In genomic region chr16:30377050-30377811, GRCh38 we compare ENCODE assay signal across 9 cellular contexts. TPM values are rescaled to one million over a fixed set of nuclear protein-coding genes. Genes with fewer than 3 reads are reported as not detected.
DNase-seq lines count a peak whose midpoint lies in the region; ATAC-seq and TF ChIP-seq lines count a peak whose summit lies in the region.
"Had no signal": no experiment of that assay in that cellular context is flagged by ENCODE, and none has a peak within 500 bp of the region (broad histone marks: within the 10 kb centered on the region; RNA-seq: fewer than 3 reads in every experiment).

No MANE protein-coding gene starts in this region.

- H3K9me3 Mint-ChIP-seq in CD4-positive, alpha-beta memory T cell, result peaks cover 0 to 5% (median 0%) of the 10 kb centered on the region in 8 donors
- no peaks in the 10 kb centered on the region for H3K9me3 Mint-ChIP-seq in naive thymus-derived CD4-positive, alpha-beta T cell

- H3K36me3 ChIP-seq in CD4-positive, alpha-beta memory T cell (ENCODE audit: insufficient read depth, low read length), result peaks cover 6% of the 10 kb centered on the region
- H3K36me3 ChIP-seq in naive thymus-derived CD4-positive, alpha-beta T cell (ENCODE audit: control insufficient read depth in 2 of 3, insufficient read depth in 3 of 3, low read length in 3 of 3), result peaks cover 0 to 13% (median 3%) of the 10 kb centered on the region in 3 experiments

- H3K9me3 ChIP-seq in CD4-positive, alpha-beta memory T cell (ENCODE audit: control insufficient read depth in 1 of 2, low read length in 2 of 2), result no peaks in the 10 kb centered on the region
- no peaks in the 10 kb centered on the region for H3K9me3 ChIP-seq in naive thymus-derived CD4-positive, alpha-beta T cell (ENCODE audit: control insufficient read depth in 2 of 3, low read length in 3 of 3)

- H3K4me1 Mint-ChIP-seq in CD4-positive, alpha-beta memory T cell, result peaks cover 28 to 58% (median 44%) of the 10 kb centered on the region in 4 donors
- H3K4me1 Mint-ChIP-seq in naive thymus-derived CD4-positive, alpha-beta T cell, result peaks cover 25 to 54% (median 39%) of the 10 kb centered on the region in 7 donors

- no peak for TF ChIP-seq CTCF in LNCaP clone FGC (IDR thresholded peaks at IDR 0.05; ENCODE audit: control insufficient read depth, extremely low read depth, insufficient read depth)

- POLR2A ChIA-PET in CD4-positive, alpha-beta memory T cell (lab: Charles Lee; ENCODE audit: partially characterized antibody), result interaction anchor here (0.5 to 11.2 kb wide), 21 partner anchors 9 to 714 kb away, joined by 3 to 540 read pairs (median 5); partner anchors contain the start of genes ALDOA, CD2BP2, CORO1A and DCTPP1
- POLR2A ChIA-PET in naive thymus-derived CD4-positive, alpha-beta T cell (lab: Charles Lee), result interaction anchor here (0.6 to 10.9 kb wide), 17 partner anchors 9 to 371 kb away, joined by 3 to 254 read pairs (median 5); partner anchors contain the start of genes ALDOA, CD2BP2, CORO1A and DCTPP1

- DNase-seq in CD4-positive, alpha-beta memory T cell, result no peak
- DNase-seq in LNCaP clone FGC (ENCODE audit: low read depth) (no peak), caudate nucleus (lab: John Stamatoyannopoulos, UW) (peak in 2 of 61 donors; percentile 32 to 57), NCI-H2227 (lab: John Stamatoyannopoulos, UW; ENCODE audit: unreplicated experiment) (no peak), NCI-H2081 treated with DMSO at 0.1 percent for 48 hours (lab: John Stamatoyannopoulos, UW) (no peak)
- no peak for DNase-seq in naive thymus-derived CD4-positive, alpha-beta T cell

- peaks cover 12 to 29% of the 10 kb centered on the region in 2 donors for H3K36me3 Mint-ChIP-seq in CD4-positive, alpha-beta memory T cell
- H3K36me3 Mint-ChIP-seq in naive thymus-derived CD4-positive, alpha-beta T cell, result peaks cover 4 to 23% (median 5%) of the 10 kb centered on the region in 5 donors

- CTCF ChIA-PET in CD4-positive, alpha-beta memory T cell (lab: Charles Lee; ENCODE audit: partially characterized antibody), result no interaction called here
- CTCF ChIA-PET in naive thymus-derived CD4-positive, alpha-beta T cell (lab: Charles Lee), result interaction anchor here (1.0 to 2.0 kb wide), 2 partner anchors 33 to 41 kb away, joined by 5 to 6 read pairs; no protein-coding TSS in a partner anchor

- H3K27me3 Mint-ChIP-seq in CD4-positive, alpha-beta memory T cell, result no peaks in the 10 kb centered on the region
- no peaks in the 10 kb centered on the region for H3K27me3 Mint-ChIP-seq in naive thymus-derived CD4-positive, alpha-beta T cell

- no peaks in the 10 kb centered on the region for H3K27me3 ChIP-seq in CD4-positive, alpha-beta memory T cell (ENCODE audit: insufficient read depth, low read length)
- H3K27me3 ChIP-seq in naive thymus-derived CD4-positive, alpha-beta T cell (ENCODE audit: control insufficient read depth in 2 of 2, insufficient read depth in 2 of 2, low read length in 2 of 2), result no peaks in the 10 kb centered on the region

- peak overlapping the region; percentile 48 to 78 for H3K4me3 ChIP-seq in CD4-positive, alpha-beta memory T cell (ENCODE audit: low read length in 2 of 2)
- H3K4me3 ChIP-seq in LNCaP clone FGC (ENCODE audit: low read depth, low read length), result peak overlapping the region; percentile 80
- H3K4me3 ChIP-seq in naive thymus-derived CD4-positive, alpha-beta T cell (ENCODE audit: low read length), result peak overlapping the region; percentile 85

- intact Hi-C loops in CD4-positive, alpha-beta memory T cell (cut with micrococcal nuclease), result loop anchor here (5.0 kb wide), 1 partner anchor 570 kb away; the partner anchor contains the start of gene MAZ
- intact Hi-C loops in naive thymus-derived CD4-positive, alpha-beta T cell (cut with micrococcal nuclease), result loop anchor here in 1 of 2 donors (5.0 to 10.0 kb wide), 3 partner anchors 180 to 548 kb away; partner anchors contain the start of genes FBXL19, TBX6, YPEL3 and ZNF764

- peak overlapping the region; percentile 97 to 100 (median 100) for H3K27ac Mint-ChIP-seq in CD4-positive, alpha-beta memory T cell
- H3K27ac Mint-ChIP-seq in naive thymus-derived CD4-positive, alpha-beta T cell, result peak overlapping the region; percentile 98 to 100 (median 100)

- H3K4me1 ChIP-seq in CD4-positive, alpha-beta memory T cell (ENCODE audit: insufficient read depth, low read length), result peaks cover 60% of the 10 kb centered on the region
- peaks cover 43 to 52% of the 10 kb centered on the region in 2 donors for H3K4me1 ChIP-seq in naive thymus-derived CD4-positive, alpha-beta T cell (ENCODE audit: control insufficient read depth in 2 of 2, insufficient read depth in 2 of 2, low read length in 2 of 2)

- peak overlapping the region; percentile 96 for H3K27ac ChIP-seq in CD4-positive, alpha-beta memory T cell (ENCODE audit: low read depth, low read length)
- peak overlapping the region; percentile 100 for H3K27ac ChIP-seq in caudate nucleus (ENCODE audit: low read depth, low read length)
- peak overlapping the region; percentile 100 for H3K27ac ChIP-seq in naive thymus-derived CD4-positive, alpha-beta T cell (ENCODE audit: low read depth, low read length)

- peak overlapping the region; percentile 91 to 100 (median 96) for H3K4me3 Mint-ChIP-seq in CD4-positive, alpha-beta memory T cell
- H3K4me3 Mint-ChIP-seq in naive thymus-derived CD4-positive, alpha-beta T cell, result peak overlapping the region; percentile 90 to 100 (median 97)

- no peak for ATAC-seq in naive thymus-derived CD4-positive, alpha-beta T cell
- no peak for ATAC-seq in HG03342 (IDR thresholded peaks at IDR 0.05; ENCODE audit: unreplicated experiment)
- no peak for ATAC-seq in HG03097 (IDR thresholded peaks at IDR 0.05; ENCODE audit: low FRiP score, unreplicated experiment)

RNA-seq across cellular contexts. Expression of gene MYL11, which starts 2.6 kb away (rescaled TPM):
- total RNA-seq in CD4-positive, alpha-beta memory T cell, result 1 to 10 TPM in 1 of 2 experiments, not detected in 1; 1.3 TPM
- polyA plus RNA-seq in CD4-positive, alpha-beta memory T cell, result 1 to 10 TPM in 1 of 2 donors, not detected in 1; 1.1 TPM
- total RNA-seq in naive thymus-derived CD4-positive, alpha-beta T cell, result 1 to 10 TPM in 2 of 5 experiments, under 1 TPM in 1, not detected in 2; 0.87 to 2.0 (median 1.6) TPM
- polyA plus RNA-seq in naive thymus-derived CD4-positive, alpha-beta T cell, result not detected
- total RNA-seq: HT1080 had no signal

RNA-seq across cellular contexts. Expression of gene SEPTIN1, which starts 5.1 kb away (rescaled TPM):
- 100 to 1,000 TPM; 198 to 206 TPM for total RNA-seq in CD4-positive, alpha-beta memory T cell
- 100 to 1,000 TPM; 210 to 212 TPM for polyA plus RNA-seq in CD4-positive, alpha-beta memory T cell
- 100 to 1,000 TPM; 176 to 355 (median 183) TPM for total RNA-seq in naive thymus-derived CD4-positive, alpha-beta T cell
- 100 to 1,000 TPM; 221 to 257 TPM for polyA plus RNA-seq in naive thymus-derived CD4-positive, alpha-beta T cell

RNA-seq across cellular contexts. Expression of gene TBC1D10B, which starts 6.9 kb away (rescaled TPM):
- total RNA-seq in CD4-positive, alpha-beta memory T cell, result 10 to 100 TPM; 47.0 to 55.3 TPM
- 10 to 100 TPM in 1 of 2 donors, 1 to 10 TPM in 1; 8.5 to 16.1 TPM for polyA plus RNA-seq in CD4-positive, alpha-beta memory T cell
- 10 to 100 TPM; 23.2 to 70.0 (median 45.2) TPM for total RNA-seq in naive thymus-derived CD4-positive, alpha-beta T cell
- polyA plus RNA-seq in naive thymus-derived CD4-positive, alpha-beta T cell, result 10 to 100 TPM in 1 of 2 donors, 1 to 10 TPM in 1; 7.6 to 13.6 TPM

RNA-seq across cellular contexts. Expression of gene ZNF48, which starts 18.0 kb away (rescaled TPM):
- 10 to 100 TPM; 15.8 to 16.7 TPM for total RNA-seq in CD4-positive, alpha-beta memory T cell
- 10 to 100 TPM in 1 of 2 donors, 1 to 10 TPM in 1; 5.5 to 10.7 TPM for polyA plus RNA-seq in CD4-positive, alpha-beta memory T cell
- 10 to 100 TPM in 3 of 5 experiments, 1 to 10 TPM in 2; 6.0 to 16.0 (median 15.6) TPM for total RNA-seq in naive thymus-derived CD4-positive, alpha-beta T cell
- 10 to 100 TPM in 1 of 2 donors, 1 to 10 TPM in 1; 6.0 to 10.9 TPM for polyA plus RNA-seq in naive thymus-derived CD4-positive, alpha-beta T cell

RNA-seq across cellular contexts. Expression of gene CD2BP2, which starts 22.1 kb away (rescaled TPM):
- total RNA-seq in CD4-positive, alpha-beta memory T cell, result 10 to 100 TPM; 72.9 to 79.4 TPM
- 10 to 100 TPM; 23.7 to 24.4 TPM for polyA plus RNA-seq in CD4-positive, alpha-beta memory T cell
- 10 to 100 TPM; 37.5 to 77.0 (median 64.6) TPM for total RNA-seq in naive thymus-derived CD4-positive, alpha-beta T cell
- 10 to 100 TPM; 18.7 to 24.4 TPM for polyA plus RNA-seq in naive thymus-derived CD4-positive, alpha-beta T cell
